28 cellular contexts compared by ENCODE assay signal in the genomic region with DNA sequence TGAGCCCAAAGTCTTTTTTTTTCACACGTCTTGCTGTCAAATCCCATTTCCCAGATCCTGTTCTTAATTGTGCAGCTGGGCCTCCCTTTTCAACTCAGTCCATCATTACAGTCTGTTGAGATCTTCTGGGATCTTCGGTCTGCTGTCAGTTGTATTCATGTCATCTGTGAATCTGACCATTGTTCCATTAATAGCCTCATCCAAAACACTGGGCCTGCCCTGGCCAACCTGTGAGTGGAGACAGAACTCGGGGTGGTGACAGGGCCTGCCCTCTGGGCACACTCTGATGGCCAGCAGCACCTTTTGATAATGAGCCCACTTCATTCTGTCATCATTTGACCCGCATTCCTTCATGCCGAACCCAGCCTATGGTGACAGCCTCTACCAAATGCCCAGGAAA. TPM values are rescaled to one million over a fixed set of nuclear protein-coding genes. Genes with fewer than 3 reads are reported as not detected.
A peak's percentile ranks its signal among the peaks of the same experiment; 100 is the strongest.
DNase-seq lines count a peak whose midpoint lies in the region; ATAC-seq and TF ChIP-seq lines count a peak whose summit lies in the region.
"Had no signal": no experiment of that assay in that cellular context is flagged by ENCODE, and none has a peak within 500 bp of the region (broad histone marks: within the 10 kb centered on the region; RNA-seq: fewer than 3 reads in every experiment).

No MANE protein-coding gene starts in this region.

- H3K36me3 Mint-ChIP-seq in CD4-positive, alpha-beta memory T cell, result no peaks in the 10 kb centered on the region
- H3K36me3 Mint-ChIP-seq in immature natural killer cell, result peaks cover 0 to 4% (median 4%) of the 10 kb centered on the region in 3 donors
- peaks cover 8% of the 10 kb centered on the region for H3K36me3 Mint-ChIP-seq in activated CD4-positive, alpha-beta memory T cell treated with anti-CD3 and anti-CD28 coated beads, Interleukin-2, amount 10 ng/mL, durations not matched to agents 7 days and 5 days (ENCODE audit: low read depth)
- H3K36me3 Mint-ChIP-seq: memory B cell had no signal

- H3K27ac ChIP-seq in CD4-positive, alpha-beta memory T cell (ENCODE audit: low read depth, low read length), result no peak overlapping the region
- peak overlapping the region; percentile 32 for H3K27ac ChIP-seq in caudate nucleus (ENCODE audit: low read depth, low read length)
- H3K27ac ChIP-seq in osteoblast (ENCODE audit: low read depth, low read length), result no peak overlapping the region
- no peak overlapping the region for H3K27ac ChIP-seq in hepatocyte
- H3K27ac ChIP-seq: BLaER1, HL-60, stomach, transverse colon had no signal

- no peaks in the 10 kb centered on the region for H3K79me2 ChIP-seq in osteoblast (ENCODE audit: insufficient read depth, low read length)
- no peaks in the 10 kb centered on the region for H3K79me2 ChIP-seq in hepatocyte

- no peaks in the 10 kb centered on the region for H3K36me3 ChIP-seq in CD4-positive, alpha-beta memory T cell (ENCODE audit: insufficient read depth, low read length)
- H3K36me3 ChIP-seq in osteoblast (ENCODE audit: insufficient read depth, low read length) (no peaks in the 10 kb centered on the region), hepatocyte (replicated peaks; ENCODE audit: insufficient read depth, low read depth) (no peaks in the 10 kb centered on the region)
- H3K36me3 ChIP-seq: BLaER1, stomach, transverse colon had no signal

- H2AFZ ChIP-seq in osteoblast (ENCODE audit: low read length) (no peak overlapping the region), hepatocyte (no peak overlapping the region)

- CTCF ChIA-PET in CD4-positive, alpha-beta memory T cell (lab: Charles Lee; ENCODE audit: partially characterized antibody), result no interaction called here
- CTCF ChIA-PET in activated CD4-positive, alpha-beta memory T cell treated with anti-CD3 and anti-CD28 coated beads, Interleukin-2, amount 10 ng/mL, durations not matched to agents 7 days and 5 days (lab: Charles Lee), result interaction anchor here (0.7 kb wide), 1 partner anchor 356 kb away, joined by 4 read pairs; no protein-coding TSS in a partner anchor

- H3K9me3 ChIP-seq in CD4-positive, alpha-beta memory T cell (ENCODE audit: control insufficient read depth in 1 of 2, low read length in 2 of 2), result no peaks in the 10 kb centered on the region
- H3K9me3 ChIP-seq in osteoblast (ENCODE audit: low read depth, low read length) (no peaks in the 10 kb centered on the region), hepatocyte (ENCODE audit: low read depth) (no peaks in the 10 kb centered on the region)
- H3K9me3 ChIP-seq: BLaER1, Caco-2, stomach, transverse colon had no signal

- no peak overlapping the region for H3K4me3 Mint-ChIP-seq in CD4-positive, alpha-beta memory T cell
- no peak overlapping the region for H3K4me3 Mint-ChIP-seq in immature natural killer cell
- H3K4me3 Mint-ChIP-seq in activated CD4-positive, alpha-beta memory T cell treated with anti-CD3 and anti-CD28 coated beads, Interleukin-2, amount 10 ng/mL, durations not matched to agents 7 days and 5 days, result no peak overlapping the region
- H3K4me3 Mint-ChIP-seq: activated CD8-positive, alpha-beta T cell treated with anti-CD3 and anti-CD28 coated beads for 36 hours; HFFc6; memory B cell had no signal

- H3K4me2 ChIP-seq in osteoblast (ENCODE audit: insufficient read depth, low read length) (no peak overlapping the region), hepatocyte (no peak overlapping the region)
- H3K4me2 ChIP-seq: BLaER1 had no signal

- DNase-seq in CD4-positive, alpha-beta memory T cell, result no peak
- DNase-seq in caudate nucleus (lab: John Stamatoyannopoulos, UW), result peak in 2 of 61 donors; percentile 21 to 38
- DNase-seq in immature natural killer cell, result no peak
- peak; percentile 62 for DNase-seq in osteoblast (ENCODE audit: insufficient read length, low spot score, missing footprints)
- DNase-seq in hepatocyte (ENCODE audit: low spot score), result no peak
- no peak for DNase-seq in activated CD4-positive, alpha-beta memory T cell treated with anti-CD3 and anti-CD28 coated beads, Interleukin-2, amount 10 ng/mL, durations not matched to agents 7 days and 5 days
- DNase-seq: ACHN; activated CD4-positive, CD25-positive, alpha-beta regulatory T cell; activated CD8-positive, alpha-beta T cell treated with anti-CD3 and anti-CD28 coated beads for 36 hours; aorta; Caco-2; central memory CD4-positive, alpha-beta T cell; DND-41; HFFc6; Karpas-422; NCI-H1436; NCI-H345; NCI-H748 treated with DMSO at 0.1 percent for 48 hours; stimulated activated CD4-positive, alpha-beta T cell treated with anti-CD3 and anti-CD28 coated beads, Interleukin-2, amount 100 ng/mL, for 24 hours; stomach; transverse colon had no signal

- TF ChIP-seq CTCF in osteoblast (IDR thresholded peaks at IDR 0.05; ENCODE audit: extremely low read depth, low read depth, low read length) (no peak), hepatocyte (IDR thresholded peaks at IDR 0.05; ENCODE audit: poor library complexity) (no peak)

- intact Hi-C loops in CD4-positive, alpha-beta memory T cell (cut with micrococcal nuclease), result loop anchor here (5.0 kb wide), 1 partner anchor 53 kb away; no protein-coding TSS in a partner anchor

- H3K4me1 ChIP-seq in CD4-positive, alpha-beta memory T cell (ENCODE audit: insufficient read depth, low read length), result peaks cover 40% of the 10 kb centered on the region
- H3K4me1 ChIP-seq in osteoblast (ENCODE audit: insufficient read depth, low read length) (peaks cover 11% of the 10 kb centered on the region), hepatocyte (ENCODE audit: insufficient read depth) (peaks cover 24% of the 10 kb centered on the region)
- H3K4me1 ChIP-seq: Caco-2 had no signal

- POLR2A ChIA-PET in CD4-positive, alpha-beta memory T cell (lab: Charles Lee; ENCODE audit: partially characterized antibody), result no interaction called here
- POLR2A ChIA-PET in activated CD4-positive, alpha-beta memory T cell treated with anti-CD3 and anti-CD28 coated beads, Interleukin-2, amount 10 ng/mL, durations not matched to agents 7 days and 5 days (lab: Charles Lee), result no interaction called here

- no peak overlapping the region for H3K4me3 ChIP-seq in CD4-positive, alpha-beta memory T cell (ENCODE audit: low read length in 2 of 2)
- H3K4me3 ChIP-seq in osteoblast (ENCODE audit: insufficient read depth, low read length) (no peak overlapping the region), hepatocyte (no peak overlapping the region)
- H3K4me3 ChIP-seq: BLaER1, stomach, transverse colon had no signal

- peaks cover 0 to 4% (median 0%) of the 10 kb centered on the region in 8 donors for H3K9me3 Mint-ChIP-seq in CD4-positive, alpha-beta memory T cell
- no peaks in the 10 kb centered on the region for H3K9me3 Mint-ChIP-seq in immature natural killer cell
- no peaks in the 10 kb centered on the region for H3K9me3 Mint-ChIP-seq in activated CD4-positive, alpha-beta memory T cell treated with anti-CD3 and anti-CD28 coated beads, Interleukin-2, amount 10 ng/mL, durations not matched to agents 7 days and 5 days
- H3K9me3 Mint-ChIP-seq: activated CD8-positive, alpha-beta T cell treated with anti-CD3 and anti-CD28 coated beads for 36 hours; HFFc6; memory B cell had no signal

- H3K27me3 Mint-ChIP-seq in CD4-positive, alpha-beta memory T cell, result no peaks in the 10 kb centered on the region
- peaks cover 0 to 7% (median 1%) of the 10 kb centered on the region in 3 donors for H3K27me3 Mint-ChIP-seq in immature natural killer cell (ENCODE audit: low read depth in 3 of 3)
- peaks cover 6% of the 10 kb centered on the region for H3K27me3 Mint-ChIP-seq in activated CD4-positive, alpha-beta memory T cell treated with anti-CD3 and anti-CD28 coated beads, Interleukin-2, amount 10 ng/mL, durations not matched to agents 7 days and 5 days
- H3K27me3 Mint-ChIP-seq: activated CD8-positive, alpha-beta T cell treated with anti-CD3 and anti-CD28 coated beads for 36 hours had no signal

- 67% methylated on average over 5 of the region's 5 CpGs for WGBS in hepatocyte (ENCODE audit: low lambda C conversion rate, missing lambda C conversion rate)

- H3K4me1 Mint-ChIP-seq in CD4-positive, alpha-beta memory T cell, result peaks cover 33 to 58% (median 45%) of the 10 kb centered on the region in 4 donors
- peaks cover 46 to 53% of the 10 kb centered on the region in 2 donors for H3K4me1 Mint-ChIP-seq in immature natural killer cell
- peaks cover 35% of the 10 kb centered on the region for H3K4me1 Mint-ChIP-seq in activated CD4-positive, alpha-beta memory T cell treated with anti-CD3 and anti-CD28 coated beads, Interleukin-2, amount 10 ng/mL, durations not matched to agents 7 days and 5 days

- H3K9me2 ChIP-seq in hepatocyte (replicated peaks; ENCODE audit: insufficient read depth), result no peaks in the 10 kb centered on the region

- H3K27ac Mint-ChIP-seq in CD4-positive, alpha-beta memory T cell, result peak overlapping the region in 4 of 7 donors; percentile 37 to 74 (median 70)
- H3K27ac Mint-ChIP-seq in immature natural killer cell, result peak overlapping the region in 4 of 6 donors; percentile 29 to 64 (median 62)
- H3K27ac Mint-ChIP-seq in activated CD4-positive, alpha-beta memory T cell treated with anti-CD3 and anti-CD28 coated beads, Interleukin-2, amount 10 ng/mL, durations not matched to agents 7 days and 5 days, result no peak overlapping the region
- H3K27ac Mint-ChIP-seq: activated CD8-positive, alpha-beta T cell treated with anti-CD3 and anti-CD28 coated beads for 36 hours; activated naive CD4-positive, alpha-beta T cell treated with anti-CD3 and anti-CD28 coated beads, Interleukin-2, amount 50 U/mL, for 72 hours; activated T-helper 2 cell treated with anti-CD3 and anti-CD28 coated beads, Interferon-gamma antibody, Interleukin-2, Interleukin-4, amounts not matched to agents 10 μg/mL and 5 μg/mL and 100 μg/mL, durations not matched to agents 14 hours and 24 hours and 36 hours; HFFc6; memory B cell had no signal

- no peaks in the 10 kb centered on the region for H3K27me3 ChIP-seq in CD4-positive, alpha-beta memory T cell (ENCODE audit: insufficient read depth, low read length)
- H3K27me3 ChIP-seq in osteoblast (ENCODE audit: insufficient read depth, low read length) (no peaks in the 10 kb centered on the region), hepatocyte (no peaks in the 10 kb centered on the region)
- H3K27me3 ChIP-seq: BLaER1, stomach, transverse colon had no signal

- H4K20me1 ChIP-seq in osteoblast (ENCODE audit: insufficient read depth, low read length) (no peaks in the 10 kb centered on the region), hepatocyte (ENCODE audit: insufficient read depth, poor library complexity, severe bottlenecking) (no peaks in the 10 kb centered on the region)
- H4K20me1 ChIP-seq: BLaER1 had no signal

- ATAC-seq in HG03045 (IDR thresholded peaks at IDR 0.05; ENCODE audit: unreplicated experiment) (no peak), esophagus mucosa (no peak)
- ATAC-seq: activated CD8-positive, alpha-beta T cell treated with anti-CD3 and anti-CD28 coated beads for 36 hours; activated naive CD4-positive, alpha-beta T cell treated with anti-CD3 and anti-CD28 coated beads, Interleukin-2, amount 50 U/mL, for 72 hours had no signal

RNA-seq across cellular contexts. Expression of a gene that starts 39.8 kb away (rescaled TPM):
- 10 to 100 TPM; 72.6 to 77.0 TPM for total RNA-seq in CD4-positive, alpha-beta memory T cell
- 1 to 10 TPM; 2.3 to 8.1 TPM for polyA plus RNA-seq in CD4-positive, alpha-beta memory T cell
- polyA plus RNA-seq in immature natural killer cell (10 to 100 TPM in 1 of 3 donors, 1 to 10 TPM in 2; 3.1 to 11.5 (median 4.8) TPM), hepatocyte (28.6 and 33.4 TPM in 2 replicates)
- total RNA-seq in osteoblast (28.0 and 29.7 TPM in 2 replicates), esophagus mucosa (14.9 TPM), hepatocyte (30.2 and 37.5 TPM in 2 replicates)
- total RNA-seq in activated CD4-positive, alpha-beta memory T cell treated with anti-CD3 and anti-CD28 coated beads, Interleukin-2, amount 10 ng/mL, durations not matched to agents 7 days and 5 days, result 10 to 100 TPM; 22.2 to 22.5 TPM

RNA-seq across cellular contexts. Expression of a gene that starts 51.8 kb away (rescaled TPM):
- total RNA-seq in CD4-positive, alpha-beta memory T cell, result 10 to 100 TPM; 24.4 to 24.5 TPM
- polyA plus RNA-seq in CD4-positive, alpha-beta memory T cell, result 10 to 100 TPM; 18.7 to 42.5 TPM
- polyA plus RNA-seq in immature natural killer cell, result 10 to 100 TPM; 27.0 to 68.3 (median 41.2) TPM
- total RNA-seq in osteoblast, result 5.1 and 5.9 TPM in 2 replicates
- total RNA-seq in esophagus mucosa, result 7.8 TPM
- 9.0 and 13.6 TPM in 2 replicates for total RNA-seq in hepatocyte
- 25.6 and 34.9 TPM in 2 replicates for polyA plus RNA-seq in hepatocyte
- total RNA-seq in activated CD4-positive, alpha-beta memory T cell treated with anti-CD3 and anti-CD28 coated beads, Interleukin-2, amount 10 ng/mL, durations not matched to agents 7 days and 5 days, result 10 to 100 TPM; 44.1 to 47.7 TPM
